In the genomic region with DNA sequence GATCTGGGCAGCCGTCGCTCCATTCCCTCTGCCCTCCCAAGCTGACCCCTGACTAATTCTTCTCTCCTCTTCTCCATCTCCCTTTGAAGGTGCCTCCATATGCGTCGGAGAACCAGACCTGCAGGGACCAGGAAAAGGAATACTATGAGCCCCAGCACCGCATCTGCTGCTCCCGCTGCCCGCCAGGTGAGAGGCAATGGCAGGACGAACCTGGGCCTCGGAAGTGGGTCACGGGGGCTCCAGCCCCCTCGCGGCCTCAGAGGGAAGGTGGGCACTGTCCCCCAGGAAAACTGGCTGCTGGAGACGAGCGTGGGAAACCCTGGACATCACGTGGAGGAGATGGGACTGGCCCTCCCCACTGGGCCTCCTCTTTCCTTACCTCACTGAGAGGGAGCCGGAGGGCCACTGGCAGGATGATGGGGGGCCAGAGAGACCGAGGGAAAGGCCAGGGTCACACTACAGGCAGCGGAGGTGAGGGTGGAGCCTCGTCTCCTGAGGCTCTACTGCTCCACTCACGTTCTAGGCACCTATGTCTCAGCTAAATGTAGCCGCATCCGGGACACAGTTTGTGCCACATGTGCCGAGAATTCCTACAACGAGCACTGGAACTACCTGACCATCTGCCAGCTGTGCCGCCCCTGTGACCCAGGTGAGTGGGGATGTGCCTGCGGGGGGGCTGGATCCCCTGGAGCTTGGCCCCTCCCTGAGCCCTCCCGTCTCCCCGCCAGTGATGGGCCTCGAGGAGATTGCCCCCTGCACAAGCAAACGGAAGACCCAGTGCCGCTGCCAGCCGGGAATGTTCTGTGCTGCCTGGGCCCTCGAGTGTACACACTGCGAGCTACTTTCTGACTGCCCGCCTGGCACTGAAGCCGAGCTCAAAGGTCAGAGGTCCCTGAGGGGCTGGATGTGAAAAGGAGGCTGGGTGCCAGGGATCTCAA, we compare ENCODE assay signal across 1 cellular context.
TF ChIP-seq lines count a peak whose summit lies in the region.

No MANE protein-coding gene starts in this region.

TF ChIP-seq in HCT116, 20 proteins besides CTCF, POLR2A, EP300 and RAD21 (continued from another document):
- TF ChIP-seq SIN3A (IDR thresholded peaks at IDR 0.05; ENCODE audit: low read depth) (no peak), CBX3 (IDR thresholded peaks at IDR 0.05; ENCODE audit: low read depth) (no peak), YY1 (IDR thresholded peaks at IDR 0.05; ENCODE audit: extremely low read depth, insufficient replicate concordance, low read depth, low read length) (no peak), FOSL1 (IDR thresholded peaks at IDR 0.05; ENCODE audit: low read depth) (no peak), TCF7L2 (IDR thresholded peaks at IDR 0.05; ENCODE audit: borderline replicate concordance, extremely low read depth, insufficient read depth, insufficient read length) (no peak), ZFX (IDR thresholded peaks at IDR 0.05) (no peak), ELF1 (IDR thresholded peaks at IDR 0.05; ENCODE audit: borderline replicate concordance, low read depth) (no peak), ZNF274 (IDR thresholded peaks at IDR 0.05; ENCODE audit: low read depth, low read length) (no peak), SP1 (IDR thresholded peaks at IDR 0.05; ENCODE audit: low read depth) (no peak), EZH2phosphoT487 (IDR thresholded peaks at IDR 0.05; ENCODE audit: borderline replicate concordance) (no peak), EZH2 (IDR thresholded peaks at IDR 0.05) (no peak)
- TF ChIP-seq, protein P1, sequence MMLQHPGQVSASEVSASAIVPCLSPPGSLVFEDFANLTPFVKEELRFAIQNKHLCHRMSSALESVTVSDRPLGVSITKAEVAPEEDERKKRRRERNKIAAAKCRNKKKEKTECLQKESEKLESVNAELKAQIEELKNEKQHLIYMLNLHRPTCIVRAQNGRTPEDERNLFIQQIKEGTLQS (IDR thresholded peaks at IDR 0.05) = no peak
- TF ChIP-seq, protein P2, sequence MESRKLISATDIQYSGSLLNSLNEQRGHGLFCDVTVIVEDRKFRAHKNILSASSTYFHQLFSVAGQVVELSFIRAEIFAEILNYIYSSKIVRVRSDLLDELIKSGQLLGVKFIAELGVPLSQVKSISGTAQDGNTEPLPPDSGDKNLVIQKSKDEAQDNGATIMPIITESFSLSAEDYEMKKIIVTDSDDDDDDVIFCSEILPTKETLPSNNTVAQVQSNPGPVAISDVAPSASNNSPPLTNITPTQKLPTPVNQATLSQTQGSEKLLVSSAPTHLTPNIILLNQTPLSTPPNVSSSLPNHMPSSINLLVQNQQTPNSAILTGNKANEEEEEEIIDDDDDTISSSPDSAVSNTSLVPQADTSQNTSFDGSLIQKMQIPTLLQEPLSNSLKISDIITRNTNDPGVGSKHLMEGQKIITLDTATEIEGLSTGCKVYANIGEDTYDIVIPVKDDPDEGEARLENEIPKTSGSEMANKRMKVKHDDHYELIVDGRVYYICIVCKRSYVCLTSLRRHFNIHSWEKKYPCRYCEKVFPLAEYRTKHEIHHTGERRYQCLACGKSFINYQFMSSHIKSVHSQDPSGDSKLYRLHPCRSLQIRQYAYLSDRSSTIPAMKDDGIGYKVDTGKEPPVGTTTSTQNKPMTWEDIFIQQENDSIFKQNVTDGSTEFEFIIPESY (IDR thresholded peaks at IDR 0.05; ENCODE audit: extremely low read depth, insufficient replicate concordance, low read length) = no peak
